Comparison of ENCODE assay signal across 23 cellular contexts in genomic region chr2:47187124-47187523, GRCh38. TPM values are rescaled to one million over a fixed set of nuclear protein-coding genes. Genes with fewer than 3 reads are reported as not detected.
DNase-seq lines count a peak whose midpoint lies in the region; ATAC-seq and TF ChIP-seq lines count a peak whose summit lies in the region.
"Had no signal": no experiment of that assay in that cellular context is flagged by ENCODE, and none has a peak within 500 bp of the region (broad histone marks: within the 10 kb centered on the region; RNA-seq: fewer than 3 reads in every experiment).

No MANE protein-coding gene starts in this region.

- 90% methylated on average over 4 of the region's 4 CpGs for WGBS in SK-N-SH (ENCODE audit: low lambda C conversion rate)
- WGBS in mesenchymal stem cell, result 60% methylated on average over 3 of the region's 4 CpGs

- H3K4me2 ChIP-seq in SK-N-SH (no peak overlapping the region), mesenchymal stem cell (ENCODE audit: low read length, poor library complexity, severe bottlenecking) (no peak overlapping the region)
- H3K4me2 ChIP-seq: BLaER1 treated with 17β-estradiol and CSF1 and Interleukin-3, amounts not matched to agents 10 nM and 100 nM had no signal

- no peak overlapping the region for H4K8ac ChIP-seq in mesenchymal stem cell (ENCODE audit: low read length)

- no peak overlapping the region for H2BK120ac ChIP-seq in mesenchymal stem cell (ENCODE audit: low read depth, low read length)

- H3K9me3 ChIP-seq in SK-N-SH (no peaks in the 10 kb centered on the region), WERI-Rb-1 (ENCODE audit: severe bottlenecking) (no peaks in the 10 kb centered on the region), mesenchymal stem cell (ENCODE audit: control insufficient read depth, low read length) (no peaks in the 10 kb centered on the region)
- H3K9me3 ChIP-seq: BLaER1 treated with 17β-estradiol and CSF1 and Interleukin-3, amounts not matched to agents 10 nM and 100 nM; HAP-1 had no signal

- H3K4me1 ChIP-seq in SK-N-SH (ENCODE audit: control insufficient read depth in 1 of 2, insufficient read depth in 2 of 2, low read depth in 1 of 2, low read length in 1 of 2), result peaks cover 17 to 42% of the 10 kb centered on the region in 2 experiments
- H3K4me1 ChIP-seq in mesenchymal stem cell (ENCODE audit: control insufficient read depth, insufficient read depth, low read depth, low read length), result peaks cover 14% of the 10 kb centered on the region
- H3K4me1 ChIP-seq: BLaER1 treated with 17β-estradiol and CSF1 and Interleukin-3, amounts not matched to agents 10 nM and 100 nM had no signal

- H4K91ac ChIP-seq in mesenchymal stem cell (ENCODE audit: low read length), result no peak overlapping the region

- POLR2A ChIA-PET in SK-N-SH (lab: Yijun Ruan, JAX), result no interaction called here

- ATAC-seq in SK-N-SH treated with all-trans-retinoic acid at 6 μM for 48 hours, result no peak

- no peak overlapping the region for H3K14ac ChIP-seq in mesenchymal stem cell (ENCODE audit: low read length in 2 of 2)

- H3K36me3 ChIP-seq in SK-N-SH (replicated peaks in 1 of 2; ENCODE audit: control insufficient read depth in 1 of 2, insufficient read depth in 2 of 2, low read length in 1 of 2) (no peaks in the 10 kb centered on the region), WERI-Rb-1 (no peaks in the 10 kb centered on the region), mesenchymal stem cell (ENCODE audit: control insufficient read depth in 1 of 2, insufficient read depth in 2 of 2, low read depth in 1 of 2, low read length in 2 of 2) (no peaks in the 10 kb centered on the region)
- H3K36me3 ChIP-seq: BLaER1 treated with 17β-estradiol and CSF1 and Interleukin-3, amounts not matched to agents 10 nM and 100 nM; HAP-1 had no signal

- peak overlapping the region in 1 of 2 experiments; percentile 72 for H3K4ac ChIP-seq in mesenchymal stem cell (ENCODE audit: low read depth in 1 of 2, low read length in 2 of 2)

- H3K27ac ChIP-seq in SK-N-SH (ENCODE audit: low read depth in 2 of 2, low read length in 1 of 2) (no peak overlapping the region), WERI-Rb-1 (peak overlapping the region; percentile 57), mesenchymal stem cell (ENCODE audit: low read length, poor library complexity, severe bottlenecking) (no peak overlapping the region)
- H3K27ac ChIP-seq: BLaER1 treated with 17β-estradiol and CSF1 and Interleukin-3, amounts not matched to agents 10 nM and 100 nM had no signal

- CTCF ChIA-PET in SK-N-SH (lab: Yijun Ruan, JAX), result interaction anchor here (0.6 to 1.9 kb wide), 4 partner anchors 9 to 203 kb away, joined by 3 to 4 read pairs (median 3); no protein-coding TSS in a partner anchor

- no peak for TF ChIP-seq EP300 in SK-N-SH (IDR thresholded peaks at IDR 0.05; ENCODE audit: borderline replicate concordance in 1 of 2, low read depth in 1 of 2, low read length in 1 of 2)

- no peak overlapping the region for H2BK15ac ChIP-seq in mesenchymal stem cell (ENCODE audit: low read depth, poor library complexity, severe bottlenecking)

- H3K27me3 ChIP-seq in SK-N-SH (ENCODE audit: insufficient read depth), result no peaks in the 10 kb centered on the region
- no peaks in the 10 kb centered on the region for H3K27me3 ChIP-seq in WERI-Rb-1 (ENCODE audit: insufficient read depth, low read depth, severe bottlenecking)
- H3K27me3 ChIP-seq in mesenchymal stem cell (ENCODE audit: control insufficient read depth in 1 of 2, insufficient read depth in 1 of 2, low read length in 2 of 2), result no peaks in the 10 kb centered on the region
- H3K27me3 ChIP-seq: BLaER1 treated with 17β-estradiol and CSF1 and Interleukin-3, amounts not matched to agents 10 nM and 100 nM had no signal

- TF ChIP-seq CTCF in SK-N-SH (IDR thresholded peaks at IDR 0.05), result no peak
- no peak for TF ChIP-seq CTCF in WERI-Rb-1 (IDR thresholded peaks at IDR 0.05; ENCODE audit: low read depth, low read length)

- H3K79me1 ChIP-seq in mesenchymal stem cell (replicated peaks; ENCODE audit: low read length, poor library complexity, severe bottlenecking), result no peaks in the 10 kb centered on the region

- H4K20me1 ChIP-seq in SK-N-SH (ENCODE audit: insufficient read depth), result no peaks in the 10 kb centered on the region
- H4K20me1 ChIP-seq: BLaER1 treated with 17β-estradiol and CSF1 and Interleukin-3, amounts not matched to agents 10 nM and 100 nM had no signal

- peak overlapping the region in 1 of 2 experiments; percentile 80 for H3K18ac ChIP-seq in mesenchymal stem cell (ENCODE audit: low read depth in 1 of 2, low read length in 2 of 2)

- DNase-seq in SK-N-SH (no peak), WERI-Rb-1 (peak; percentile 87), mesenchymal stem cell (no peak), GOT3 (lab: John Stamatoyannopoulos, UW) (no peak), pons (ENCODE audit: low spot score) (no peak), hepatic stellate cell (ENCODE audit: low spot score) (no peak)
- DNase-seq in activated CD4-positive, alpha-beta T cell treated with anti-CD3 and anti-CD28 coated beads for 1 hour, result no peak
- DNase-seq: 8988T, DMS 273 treated with DMSO at 0.1 percent for 48 hours, DND-41, Kasumi-1, MM.1S, NCI-H1092 treated with DMSO at 0.1 percent for 48 hours, NCI-H146, NCI-H2029 treated with DMSO at 0.1 percent for 48 hours, NCI-H2171, NCI-H446 treated with DMSO at 0.1 percent for 48 hours, NCI-H748 treated with DMSO at 0.1 percent for 48 hours, OCI-M1, SHP77 had no signal

- H3K4me3 ChIP-seq in SK-N-SH (ENCODE audit: low read depth in 2 of 2, low read length in 1 of 2) (no peak overlapping the region), WERI-Rb-1 (ENCODE audit: low read depth, low read length) (no peak overlapping the region), mesenchymal stem cell (ENCODE audit: insufficient read depth in 1 of 2, low read depth in 1 of 2, low read length in 2 of 2) (no peak overlapping the region)
- H3K4me3 ChIP-seq: BLaER1 treated with 17β-estradiol and CSF1 and Interleukin-3, amounts not matched to agents 10 nM and 100 nM; HAP-1 had no signal

- TF ChIP-seq RAD21 in SK-N-SH (IDR thresholded peaks at IDR 0.05; ENCODE audit: low read length), result no peak

- peaks cover 11% of the 10 kb centered on the region; the same call in 1 of the 2 replicates for H3K79me2 ChIP-seq in SK-N-SH (ENCODE audit: insufficient read depth)

- peak overlapping the region in 1 of 2 experiments; percentile 51 for H2BK12ac ChIP-seq in mesenchymal stem cell (ENCODE audit: low read length in 2 of 2)

- peaks cover 46% of the 10 kb centered on the region for H3F3A ChIP-seq in SK-N-SH (replicated peaks; ENCODE audit: insufficient read depth)

- H3K9ac ChIP-seq in SK-N-SH, result no peak overlapping the region
- no peak overlapping the region for H3K9ac ChIP-seq in mesenchymal stem cell (ENCODE audit: low read length)
- H3K9ac ChIP-seq: BLaER1 treated with 17β-estradiol and CSF1 and Interleukin-3, amounts not matched to agents 10 nM and 100 nM had no signal

- H2BK5ac ChIP-seq in mesenchymal stem cell (ENCODE audit: low read depth, low read length, poor library complexity, severe bottlenecking), result no peak overlapping the region

- H3K9me2 ChIP-seq in SK-N-SH, result no peaks in the 10 kb centered on the region

- peak overlapping the region; percentile 11; the same call in 1 of the 2 replicates for H2AFZ ChIP-seq in SK-N-SH (ENCODE audit: low read depth)
- H2AFZ ChIP-seq in mesenchymal stem cell (ENCODE audit: low read depth, low read length), result no peak overlapping the region

- no peak overlapping the region for H3K23ac ChIP-seq in mesenchymal stem cell (ENCODE audit: low read length in 2 of 2)

- peak overlapping the region; percentile 54 for H2AK5ac ChIP-seq in mesenchymal stem cell (ENCODE audit: low read length, severe bottlenecking)

TF ChIP-seq in SK-N-SH, 30 proteins besides CTCF, POLR2A, EP300 and RAD21 (continues in another document):
- no peak for TF ChIP-seq TCF12 (IDR thresholded peaks at IDR 0.05)
- TF ChIP-seq MXI1 (IDR thresholded peaks at IDR 0.05; ENCODE audit: low read depth, low read length), result no peak

TF ChIP-seq in SK-N-SH treated with all-trans-retinoic acid at 6 μM for 48 hours, 23 proteins besides CTCF, POLR2A, EP300 and RAD21:
- TF ChIP-seq ZFP3 (CRISPR knock-in tag; IDR thresholded peaks at IDR 0.05) (no peak), TOX (CRISPR knock-in tag; IDR thresholded peaks at IDR 0.05; ENCODE audit: borderline replicate concordance) (no peak), SNAI2 (CRISPR knock-in tag; IDR thresholded peaks at IDR 0.05) (no peak), ZNF70 (CRISPR knock-in tag; IDR thresholded peaks at IDR 0.05) (no peak), PPARA (CRISPR knock-in tag; IDR thresholded peaks at IDR 0.05; ENCODE audit: borderline replicate concordance) (no peak), TCF4 (CRISPR knock-in tag; IDR thresholded peaks at IDR 0.05; ENCODE audit: borderline replicate concordance) (no peak), ESRRG (CRISPR knock-in tag; IDR thresholded peaks at IDR 0.05) (no peak), ZFP30 (CRISPR knock-in tag; IDR thresholded peaks at IDR 0.05) (no peak), CSRNP3 (CRISPR knock-in tag; IDR thresholded peaks at IDR 0.05) (no peak), CSDC2 (CRISPR knock-in tag; IDR thresholded peaks at IDR 0.05) (no peak), ISL1 (CRISPR knock-in tag; IDR thresholded peaks at IDR 0.05) (no peak), ZC3H10 (CRISPR knock-in tag; IDR thresholded peaks at IDR 0.05) (no peak), ARNTL (CRISPR knock-in tag; IDR thresholded peaks at IDR 0.05; ENCODE audit: borderline replicate concordance, low read depth) (no peak)

RNA-seq across cellular contexts. Expression of gene CALM2, which starts 10.8 kb away (rescaled TPM):
- 401 and 491 TPM in 2 replicates for polyA plus RNA-seq in SK-N-SH (2012; rRNA removed)
- polyA plus RNA-seq in SK-N-SH (2012; cell fraction: cytosol; rRNA removed), result 795 and 1,236 TPM in 2 replicates
- polyA plus RNA-seq in SK-N-SH (2012; cell fraction: nucleus; rRNA removed), result 77.3 and 188 TPM in 2 replicates
- polyA plus RNA-seq in mesenchymal stem cell (2013, experiment 1 of 2), result 708 TPM
- 761 TPM for polyA plus RNA-seq in mesenchymal stem cell (2013, experiment 2 of 2)

RNA-seq across cellular contexts. Expression of gene STPG4, which starts 32.0 kb away (rescaled TPM):
- polyA plus RNA-seq in SK-N-SH (2012; rRNA removed), result 0.20 and 0.21 TPM in 2 replicates
- 0.08 and 0.12 TPM in 2 replicates for polyA plus RNA-seq in SK-N-SH (2012; cell fraction: cytosol; rRNA removed)
- polyA plus RNA-seq in SK-N-SH (2012; cell fraction: nucleus; rRNA removed), result 0.54 and 0.77 TPM in 2 replicates
- 0.06 TPM for polyA plus RNA-seq in mesenchymal stem cell (2013, experiment 1 of 2)
- 0.05 TPM for polyA plus RNA-seq in mesenchymal stem cell (2013, experiment 2 of 2)
